8 cellular contexts compared by ENCODE assay signal in the genomic region with DNA sequence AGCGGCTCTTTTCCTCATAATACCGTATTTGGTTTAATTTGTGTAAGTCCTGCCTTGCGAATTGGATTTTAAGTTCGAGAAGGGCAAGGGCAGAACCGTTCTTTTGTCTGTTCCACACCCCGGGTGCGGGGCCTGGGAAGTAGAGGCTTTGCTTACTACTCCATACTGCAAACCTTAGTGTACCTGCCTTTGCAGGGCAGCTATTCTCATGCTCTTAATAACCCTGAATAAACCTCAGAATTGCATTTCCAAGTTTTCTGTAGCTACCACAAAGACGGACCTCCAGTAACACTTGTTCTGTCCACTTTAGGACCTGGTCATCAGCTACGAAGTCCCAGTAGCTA. TPM values are rescaled to one million over a fixed set of nuclear protein-coding genes. Genes with fewer than 3 reads are reported as not detected.
DNase-seq lines count a peak whose midpoint lies in the region; ATAC-seq and TF ChIP-seq lines count a peak whose summit lies in the region.

No MANE protein-coding gene starts in this region.

- TF ChIP-seq POLR2A in breast epithelium (IDR thresholded peaks at IDR 0.05) (no peak), right lobe of liver (IDR thresholded peaks at IDR 0.05) (no peak), stomach (IDR thresholded peaks at IDR 0.05) (no peak)

- H3K4me3 ChIP-seq in SJSA1 (peak overlapping the region; percentile 85), breast epithelium (peak overlapping the region; percentile 98 to 99 (median 99)), right lobe of liver (peak overlapping the region; percentile 29 to 87 (median 80)), stomach (peak overlapping the region; percentile 72 to 98 (median 80))

- WGBS in right lobe of liver (ENCODE audit: insufficient coverage, low coverage, low lambda C conversion rate, missing lambda C conversion rate) = 5% methylated on average over 9 of the region's 9 CpGs
- WGBS in stomach, 5 donors = 8 to 13% (median 12%) methylated on average over 9 of the region's 9 CpGs

- H3K9me3 ChIP-seq in SJSA1 (replicated peaks) = no peaks in the 10 kb centered on the region
- H3K9me3 ChIP-seq in breast epithelium = no peaks in the 10 kb centered on the region
- no peaks in the 10 kb centered on the region for H3K9me3 ChIP-seq in right lobe of liver
- no peaks in the 10 kb centered on the region for H3K9me3 ChIP-seq in stomach

- peak in 1 of 4 donors; percentile 3 for ATAC-seq in right lobe of liver
- ATAC-seq in GM19324 (IDR thresholded peaks at IDR 0.05; ENCODE audit: low FRiP score, unreplicated experiment) = no peak

- H3K27ac ChIP-seq in SJSA1 (peak overlapping the region; percentile 95), breast epithelium (peak overlapping the region; percentile 99 to 100), right lobe of liver (peak overlapping the region; percentile 99 to 100 (median 100)), stomach (peak overlapping the region; percentile 99 to 100 (median 99))

- H3K36me3 ChIP-seq in SJSA1 (peaks cover 41% of the 10 kb centered on the region), breast epithelium (no peaks in the 10 kb centered on the region), right lobe of liver (peaks cover 0 to 12% (median 6%) of the 10 kb centered on the region in 4 donors), stomach (peaks cover 4 to 15% (median 9%) of the 10 kb centered on the region in 4 donors)

- DNase-seq in NCI-H82 (lab: John Stamatoyannopoulos, UW) = peak; percentile 82
- DNase-seq in NCI-H82 treated with DMSO at 0.1 percent for 48 hours (lab: John Stamatoyannopoulos, UW; ENCODE audit: unreplicated experiment) = no peak
- no peak for DNase-seq in SJSA1 (ENCODE audit: low read depth in 1 of 2, low spot score in 2 of 2)
- no peak for DNase-seq in breast epithelium (ENCODE audit: low spot score in 2 of 2)
- peak in 2 of 3 donors; percentile 33 to 53 for DNase-seq in right lobe of liver
- peak; percentile 33 for DNase-seq in stomach
- no peak for DNase-seq in retina

- peaks cover 30% of the 10 kb centered on the region for H3K4me1 ChIP-seq in SJSA1 (replicated peaks)
- peaks cover 0 to 10% of the 10 kb centered on the region in 2 donors for H3K4me1 ChIP-seq in breast epithelium
- H3K4me1 ChIP-seq in right lobe of liver = peaks cover 0 to 29% (median 5%) of the 10 kb centered on the region in 4 donors
- H3K4me1 ChIP-seq in stomach = peaks cover 16 to 36% (median 28%) of the 10 kb centered on the region in 4 donors

- no peak for TF ChIP-seq EP300 in stomach (IDR thresholded peaks at IDR 0.05)

- intact Hi-C loops in breast epithelium (cut with DNase I; ENCODE audit: low total_unique reads) (no loop called here), right lobe of liver (cut with DNase I) (no loop called here), stomach (cut with DNase I; ENCODE audit: low total_unique reads) (no loop called here)

- H3K27me3 ChIP-seq in SJSA1 (replicated peaks) = no peaks in the 10 kb centered on the region
- no peaks in the 10 kb centered on the region for H3K27me3 ChIP-seq in breast epithelium
- no peaks in the 10 kb centered on the region for H3K27me3 ChIP-seq in right lobe of liver
- H3K27me3 ChIP-seq in stomach = no peaks in the 10 kb centered on the region

- TF ChIP-seq CTCF in breast epithelium (IDR thresholded peaks at IDR 0.05) (no peak), right lobe of liver (IDR thresholded peaks at IDR 0.05) (no peak), stomach (IDR thresholded peaks at IDR 0.05) (no peak)

RNA-seq across cellular contexts. Expression of a gene that starts 0.7 kb away (rescaled TPM):
- 411 and 566 TPM in 2 replicates for total RNA-seq in SJSA1 (2014; rRNA removed; shearing (Covaris generic))
- total RNA-seq in breast epithelium (100 to 1,000 TPM; 381 to 500 (median 416) TPM), right lobe of liver (100 to 1,000 TPM in 5 of 6 experiments, 10 to 100 TPM in 1; 73.3 to 183 (median 121) TPM), stomach (100 to 1,000 TPM; 308 to 533 (median 327) TPM)
- polyA plus RNA-seq in stomach = 100 to 1,000 TPM in 1 of 3 donors, 10 to 100 TPM in 2; 76.3 to 132 (median 94.9) TPM

RNA-seq across cellular contexts. Expression of a gene that starts 29.5 kb away (rescaled TPM):
- 44.8 and 142 TPM in 2 replicates for total RNA-seq in SJSA1 (2014; rRNA removed; shearing (Covaris generic))
- total RNA-seq in breast epithelium = 10 to 100 TPM; 31.4 to 42.6 (median 35.7) TPM
- total RNA-seq in right lobe of liver = 10 to 100 TPM; 16.8 to 28.5 (median 19.6) TPM
- total RNA-seq in stomach = 10 to 100 TPM in 3 of 5 donors, 1 to 10 TPM in 2; 5.5 to 58.0 (median 28.0) TPM
- polyA plus RNA-seq in stomach = 10 to 100 TPM; 55.4 to 65.7 (median 60.0) TPM

Comparison
In these comparisons a context has a peak if more than half of its experiments do, and no peak if none do; other contexts are left out.
1. DNase-seq: peak in NCI-H82 (single experiment), right lobe of liver (2 of 3) and stomach (single experiment); none in NCI-H82 treated with DMSO at 0.1 percent for 48 hours (single experiment), SJSA1 (0 of 2), breast epithelium (0 of 2) and retina (single experiment).
2. Peak in every context shown above with its lines, with median percentiles within 50 percentile points of each other: H3K27ac ChIP-seq and H3K4me3 ChIP-seq.